ENCODE assay signal across 9 cellular contexts in the genomic region with DNA sequence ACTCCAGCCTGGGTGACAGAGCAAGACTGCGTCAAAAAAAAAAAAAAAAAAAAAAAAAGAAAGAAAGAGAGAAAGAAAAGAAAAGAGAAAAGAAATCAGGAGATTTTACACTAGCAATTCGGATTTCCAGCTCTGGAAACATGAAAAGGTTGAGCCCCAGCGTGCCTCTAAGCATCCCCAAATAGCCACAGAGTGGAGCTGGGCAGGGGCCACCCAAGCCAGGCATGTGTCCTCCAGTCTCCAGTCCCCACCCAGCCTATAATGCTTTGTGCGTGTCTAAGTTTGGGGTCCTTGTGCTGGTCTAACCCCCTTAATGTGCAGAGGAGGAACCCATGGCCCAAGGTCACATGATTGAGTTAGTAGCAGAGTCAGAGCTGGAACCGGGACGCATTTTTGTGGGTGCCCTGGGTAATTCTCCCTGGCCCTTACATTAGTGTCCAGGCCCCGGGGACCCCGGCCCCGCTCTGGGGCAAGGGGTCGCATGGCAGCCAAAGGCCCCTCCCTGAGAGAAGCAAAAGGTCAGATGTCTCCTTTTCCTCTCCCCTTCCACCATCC. TPM values are rescaled to one million over a fixed set of nuclear protein-coding genes. Genes with fewer than 3 reads are reported as not detected.
DNase-seq lines count a peak whose midpoint lies in the region; ATAC-seq and TF ChIP-seq lines count a peak whose summit lies in the region.
"Had no signal": no experiment of that assay in that cellular context is flagged by ENCODE, and none has a peak within 500 bp of the region (broad histone marks: within the 10 kb centered on the region; RNA-seq: fewer than 3 reads in every experiment).

No MANE protein-coding gene starts in this region.

- peak overlapping the region; percentile 73 for H3K4me3 Mint-ChIP-seq in activated naive CD8-positive, alpha-beta T cell treated with anti-CD3 and anti-CD28 coated beads, Interleukin-2, amount 10 ng/mL, durations not matched to agents 7 days and 5 days
- H3K4me3 Mint-ChIP-seq in activated naive CD8-positive, alpha-beta T cell treated with anti-CD3 and anti-CD28 coated beads, Interleukin-2, amount 50 U/mL, for 24 hours: no peak overlapping the region

- no peak for DNase-seq in activated naive CD8-positive, alpha-beta T cell treated with anti-CD3 and anti-CD28 coated beads, Interleukin-2, amount 10 ng/mL, durations not matched to agents 7 days and 5 days
- no peak for DNase-seq in activated naive CD8-positive, alpha-beta T cell treated with anti-CD3 and anti-CD28 coated beads, Interleukin-2, amount 50 U/mL, for 24 hours
- DNase-seq in WERI-Rb-1: no peak
- no peak for DNase-seq in tibial nerve (ENCODE audit: low spot score in 2 of 2)
- DNase-seq in SW480 (ENCODE audit: low spot score): no peak
- DNase-seq: NCI-H1436 treated with DMSO at 0.1 percent for 48 hours had no signal

- H3K27me3 ChIP-seq in WERI-Rb-1 (ENCODE audit: insufficient read depth, low read depth, severe bottlenecking): no peaks in the 10 kb centered on the region
- peaks cover 15% of the 10 kb centered on the region for H3K27me3 ChIP-seq in iPS-18a (ENCODE audit: control insufficient read depth, insufficient read depth, low read length)
- H3K27me3 ChIP-seq in tibial nerve: peaks cover 0 to 12% of the 10 kb centered on the region in 2 donors

- no peak for ATAC-seq in activated naive CD8-positive, alpha-beta T cell treated with anti-CD3 and anti-CD28 coated beads, Interleukin-2, amount 10 ng/mL, durations not matched to agents 7 days and 5 days (ENCODE audit: low read depth)
- ATAC-seq in activated naive CD8-positive, alpha-beta T cell treated with anti-CD3 and anti-CD28 coated beads, Interleukin-2, amount 50 U/mL, for 24 hours: no peak
- ATAC-seq in GM19397 (IDR thresholded peaks at IDR 0.05; ENCODE audit: unreplicated experiment) (no peak), HG02852 (IDR thresholded peaks at IDR 0.05; ENCODE audit: unreplicated experiment) (no peak)

- H3K4me3 ChIP-seq in WERI-Rb-1 (ENCODE audit: low read depth, low read length) (peak overlapping the region; percentile 37), iPS-18a (ENCODE audit: low read length) (peak overlapping the region; percentile 48), tibial nerve (peak overlapping the region in 3 of 4 donors; percentile 35 to 40 (median 40))

- TF ChIP-seq CTCF in WERI-Rb-1 (IDR thresholded peaks at IDR 0.05; ENCODE audit: low read depth, low read length) (no peak), tibial nerve (IDR thresholded peaks at IDR 0.05) (no peak)

- no peak for TF ChIP-seq EP300 in tibial nerve (IDR thresholded peaks at IDR 0.05)

- no peaks in the 10 kb centered on the region for H3K9me3 Mint-ChIP-seq in activated naive CD8-positive, alpha-beta T cell treated with anti-CD3 and anti-CD28 coated beads, Interleukin-2, amount 10 ng/mL, durations not matched to agents 7 days and 5 days
- no peaks in the 10 kb centered on the region for H3K9me3 Mint-ChIP-seq in activated naive CD8-positive, alpha-beta T cell treated with anti-CD3 and anti-CD28 coated beads, Interleukin-2, amount 50 U/mL, for 24 hours

- H3K4me1 ChIP-seq in iPS-18a (ENCODE audit: control insufficient read depth, low read depth, low read length) (peaks cover 17% of the 10 kb centered on the region), tibial nerve (peaks cover 0 to 38% (median 17%) of the 10 kb centered on the region in 4 donors)

- peaks cover 18% of the 10 kb centered on the region for H3K36me3 ChIP-seq in WERI-Rb-1
- H3K36me3 ChIP-seq in iPS-18a (ENCODE audit: control insufficient read depth, low read depth, low read length): no peaks in the 10 kb centered on the region
- H3K36me3 ChIP-seq in tibial nerve: no peaks in the 10 kb centered on the region

- no peak for TF ChIP-seq POLR2A in tibial nerve (IDR thresholded peaks at IDR 0.05)

- H3K9ac ChIP-seq in iPS-18a (ENCODE audit: low read length): no peak overlapping the region

- H3K9me3 ChIP-seq in WERI-Rb-1 (ENCODE audit: severe bottlenecking) (no peaks in the 10 kb centered on the region), iPS-18a (ENCODE audit: control insufficient read depth, low read depth, low read length) (no peaks in the 10 kb centered on the region), tibial nerve (no peaks in the 10 kb centered on the region)

- H3K27ac Mint-ChIP-seq in activated naive CD8-positive, alpha-beta T cell treated with anti-CD3 and anti-CD28 coated beads, Interleukin-2, amount 10 ng/mL, durations not matched to agents 7 days and 5 days: no peak overlapping the region
- H3K27ac Mint-ChIP-seq in activated naive CD8-positive, alpha-beta T cell treated with anti-CD3 and anti-CD28 coated beads, Interleukin-2, amount 50 U/mL, for 24 hours: no peak overlapping the region

- POLR2A ChIA-PET in activated naive CD8-positive, alpha-beta T cell treated with anti-CD3 and anti-CD28 coated beads, Interleukin-2, amount 10 ng/mL, durations not matched to agents 7 days and 5 days (lab: Charles Lee): no interaction called here

- H3K27ac ChIP-seq in WERI-Rb-1 (peak overlapping the region; percentile 77), iPS-18a (ENCODE audit: low read length) (no peak overlapping the region), tibial nerve (peak overlapping the region in 1 of 4 donors; percentile 59)

- peaks cover 7% of the 10 kb centered on the region for H3K4me1 Mint-ChIP-seq in activated naive CD8-positive, alpha-beta T cell treated with anti-CD3 and anti-CD28 coated beads, Interleukin-2, amount 10 ng/mL, durations not matched to agents 7 days and 5 days
- peaks cover 9% of the 10 kb centered on the region for H3K4me1 Mint-ChIP-seq in activated naive CD8-positive, alpha-beta T cell treated with anti-CD3 and anti-CD28 coated beads, Interleukin-2, amount 50 U/mL, for 24 hours

- 25 to 35% methylated on average over 8 to 10 of the region's 10 CpGs for WGBS in tibial nerve, 2 donors

- peaks cover 15% of the 10 kb centered on the region for H3K27me3 Mint-ChIP-seq in activated naive CD8-positive, alpha-beta T cell treated with anti-CD3 and anti-CD28 coated beads, Interleukin-2, amount 10 ng/mL, durations not matched to agents 7 days and 5 days
- peaks cover 10% of the 10 kb centered on the region for H3K27me3 Mint-ChIP-seq in activated naive CD8-positive, alpha-beta T cell treated with anti-CD3 and anti-CD28 coated beads, Interleukin-2, amount 50 U/mL, for 24 hours

- no peaks in the 10 kb centered on the region for H3K36me3 Mint-ChIP-seq in activated naive CD8-positive, alpha-beta T cell treated with anti-CD3 and anti-CD28 coated beads, Interleukin-2, amount 10 ng/mL, durations not matched to agents 7 days and 5 days
- no peaks in the 10 kb centered on the region for H3K36me3 Mint-ChIP-seq in activated naive CD8-positive, alpha-beta T cell treated with anti-CD3 and anti-CD28 coated beads, Interleukin-2, amount 50 U/mL, for 24 hours (ENCODE audit: low read depth)

RNA-seq across cellular contexts. Expression of a gene that starts 19.9 kb away (rescaled TPM):
- under 1 TPM; 0.55 to 0.77 TPM for total RNA-seq in activated naive CD8-positive, alpha-beta T cell treated with anti-CD3 and anti-CD28 coated beads, Interleukin-2, amount 10 ng/mL, durations not matched to agents 7 days and 5 days
- 1 to 10 TPM in 2 of 4 donors, under 1 TPM in 2; 0.42 to 3.9 (median 1.6) TPM for total RNA-seq in tibial nerve

RNA-seq across cellular contexts. Expression of a gene that starts 51.4 kb away (rescaled TPM):
- 1 to 10 TPM; 1.0 to 1.4 TPM for total RNA-seq in activated naive CD8-positive, alpha-beta T cell treated with anti-CD3 and anti-CD28 coated beads, Interleukin-2, amount 10 ng/mL, durations not matched to agents 7 days and 5 days
- total RNA-seq in tibial nerve: 10 to 100 TPM in 1 of 4 donors, 1 to 10 TPM in 3; 3.1 to 18.6 (median 9.0) TPM
